In genomic region chr18:3251249-3251962, GRCh38 we compare ENCODE assay signal across 8 cellular contexts. TPM values are rescaled to one million over a fixed set of nuclear protein-coding genes. Genes with fewer than 3 reads are reported as not detected.
DNase-seq lines count a peak whose midpoint lies in the region; ATAC-seq and TF ChIP-seq lines count a peak whose summit lies in the region.

No MANE protein-coding gene starts in this region.

- H3K9me3 Mint-ChIP-seq in CD4-positive, alpha-beta memory T cell: no peaks in the 10 kb centered on the region
- no peaks in the 10 kb centered on the region for H3K9me3 Mint-ChIP-seq in naive thymus-derived CD8-positive, alpha-beta T cell

- no peak overlapping the region for H4K5ac ChIP-seq in mesendoderm (ENCODE audit: low read length)

- H3K4me3 ChIP-seq in CD4-positive, alpha-beta memory T cell (ENCODE audit: low read length in 2 of 2): peak overlapping the region in 1 of 2 donors; percentile 23
- H3K4me3 ChIP-seq in OCI-LY7 (ENCODE audit: low read depth, low read length, poor library complexity, severe bottlenecking): no peak overlapping the region
- H3K4me3 ChIP-seq in colonic mucosa: no peak overlapping the region
- H3K4me3 ChIP-seq in mesendoderm (ENCODE audit: low read length): no peak overlapping the region

- peak overlapping the region; percentile 49 for H3K27ac ChIP-seq in CD4-positive, alpha-beta memory T cell (ENCODE audit: low read depth, low read length)
- H3K27ac ChIP-seq in OCI-LY7 (ENCODE audit: low read depth, low read length, poor library complexity, severe bottlenecking): no peak overlapping the region
- H3K27ac ChIP-seq in colonic mucosa: peak overlapping the region; percentile 8
- H3K27ac ChIP-seq in mesendoderm (ENCODE audit: low read depth, low read length): no peak overlapping the region

- H3K4me1 ChIP-seq in CD4-positive, alpha-beta memory T cell (ENCODE audit: insufficient read depth, low read length): peaks cover 70% of the 10 kb centered on the region
- peaks cover 62% of the 10 kb centered on the region for H3K4me1 ChIP-seq in OCI-LY7 (ENCODE audit: insufficient read depth, low read length, poor library complexity, severe bottlenecking)
- no peaks in the 10 kb centered on the region for H3K4me1 ChIP-seq in colonic mucosa
- peaks cover 2% of the 10 kb centered on the region for H3K4me1 ChIP-seq in mesendoderm (ENCODE audit: control insufficient read depth, low read depth, low read length)

- H3K36me3 Mint-ChIP-seq in CD4-positive, alpha-beta memory T cell: peaks cover 50 to 66% of the 10 kb centered on the region in 2 donors
- peaks cover 34 to 60% (median 46%) of the 10 kb centered on the region in 3 donors for H3K36me3 Mint-ChIP-seq in naive thymus-derived CD8-positive, alpha-beta T cell

- no peaks in the 10 kb centered on the region for H3K9me2 ChIP-seq in OCI-LY7 (ENCODE audit: insufficient read depth, low read length)

- peaks cover 47 to 87% (median 56%) of the 10 kb centered on the region in 4 donors for H3K4me1 Mint-ChIP-seq in CD4-positive, alpha-beta memory T cell
- peaks cover 28 to 72% (median 60%) of the 10 kb centered on the region in 4 donors for H3K4me1 Mint-ChIP-seq in naive thymus-derived CD8-positive, alpha-beta T cell

- H3K27me3 Mint-ChIP-seq in CD4-positive, alpha-beta memory T cell: no peaks in the 10 kb centered on the region
- H3K27me3 Mint-ChIP-seq in naive thymus-derived CD8-positive, alpha-beta T cell: no peaks in the 10 kb centered on the region

- no peaks in the 10 kb centered on the region for H3K9me3 ChIP-seq in CD4-positive, alpha-beta memory T cell (ENCODE audit: control insufficient read depth in 1 of 2, low read length in 2 of 2)
- no peaks in the 10 kb centered on the region for H3K9me3 ChIP-seq in OCI-LY7 (ENCODE audit: low read length)
- no peaks in the 10 kb centered on the region for H3K9me3 ChIP-seq in colonic mucosa

- no peaks in the 10 kb centered on the region for H3K27me3 ChIP-seq in CD4-positive, alpha-beta memory T cell (ENCODE audit: insufficient read depth, low read length)
- H3K27me3 ChIP-seq in colonic mucosa (no peaks in the 10 kb centered on the region), mesendoderm (ENCODE audit: insufficient read depth, low read length, poor library complexity) (no peaks in the 10 kb centered on the region)

- TF ChIP-seq CTCF in OCI-LY7 (conservative IDR thresholded peaks at IDR 0.05; ENCODE audit: low read length): no peak
- TF ChIP-seq CTCF in colonic mucosa (IDR thresholded peaks at IDR 0.05): no peak

- H3K18ac ChIP-seq in mesendoderm (ENCODE audit: low read length): no peak overlapping the region

- H4K8ac ChIP-seq in mesendoderm (ENCODE audit: low read depth, low read length): no peak overlapping the region

- no peak overlapping the region for H2AK5ac ChIP-seq in mesendoderm (ENCODE audit: low read length)

- H3K4me3 Mint-ChIP-seq in CD4-positive, alpha-beta memory T cell: peak overlapping the region; percentile 32 to 85 (median 72)
- H3K4me3 Mint-ChIP-seq in naive thymus-derived CD8-positive, alpha-beta T cell: peak overlapping the region; percentile 63 to 84 (median 76)

- H3K79me2 ChIP-seq in OCI-LY7 (ENCODE audit: insufficient read depth, low read depth, low read length) (peaks cover 80% of the 10 kb centered on the region), mesendoderm (ENCODE audit: control insufficient read depth, insufficient read depth, low read length) (peaks cover 41% of the 10 kb centered on the region)

- peak overlapping the region; percentile 49 for H3K4me2 ChIP-seq in OCI-LY7 (ENCODE audit: low read length)
- H3K4me2 ChIP-seq in mesendoderm (ENCODE audit: low read length): no peak overlapping the region

- no peak overlapping the region for H3K4ac ChIP-seq in mesendoderm (ENCODE audit: low read depth, low read length)

- no peak overlapping the region for H2AFZ ChIP-seq in OCI-LY7 (ENCODE audit: low read length)

- no peak overlapping the region for H2BK15ac ChIP-seq in mesendoderm (replicated peaks; ENCODE audit: low read depth)

- no peak for DNase-seq in CD4-positive, alpha-beta memory T cell
- no peak for DNase-seq in OCI-LY7 (ENCODE audit: low spot score)
- DNase-seq in colonic mucosa: no peak
- DNase-seq in naive thymus-derived CD8-positive, alpha-beta T cell: no peak
- DNase-seq in DMS153 (lab: John Stamatoyannopoulos, UW): no peak
- no peak for DNase-seq in iPS-NIHi7 (ENCODE audit: extremely low spot score)
- no peak for DNase-seq in mesendoderm
- DNase-seq in HCEC 1CT: no peak

- H3K9ac ChIP-seq in colonic mucosa (ENCODE audit: low read depth in 2 of 2, low read length in 2 of 2) (no peak overlapping the region), mesendoderm (ENCODE audit: low read length) (no peak overlapping the region)

- H3K36me3 ChIP-seq in CD4-positive, alpha-beta memory T cell (ENCODE audit: insufficient read depth, low read length): peaks cover 49% of the 10 kb centered on the region
- peaks cover 71% of the 10 kb centered on the region for H3K36me3 ChIP-seq in OCI-LY7 (ENCODE audit: insufficient read depth, low read length)
- H3K36me3 ChIP-seq in colonic mucosa: no peaks in the 10 kb centered on the region
- peaks cover 3% of the 10 kb centered on the region for H3K36me3 ChIP-seq in mesendoderm (ENCODE audit: control insufficient read depth, insufficient read depth, low read length)

- no peak for ATAC-seq in naive thymus-derived CD8-positive, alpha-beta T cell

- CTCF ChIA-PET in CD4-positive, alpha-beta memory T cell (lab: Charles Lee; ENCODE audit: partially characterized antibody): interaction anchor here (0.8 to 1.8 kb wide), 9 partner anchors 9 to 345 kb away, joined by 3 to 7 read pairs (median 3); partner anchors contain the start of gene MYL12B
- CTCF ChIA-PET in OCI-LY7 (lab: Charles Lee; ENCODE audit: unreplicated experiment): no interaction called here

- POLR2A ChIA-PET in CD4-positive, alpha-beta memory T cell (lab: Charles Lee; ENCODE audit: partially characterized antibody): interaction anchor here (0.6 to 11.6 kb wide), 11 partner anchors 12 to 408 kb away, joined by 3 to 418 read pairs (median 4); partner anchors contain the start of gene MYL12B
- POLR2A ChIA-PET in OCI-LY7 (lab: Charles Lee): interaction anchor here (0.6 to 1.2 kb wide), 4 partner anchors 9 to 97 kb away, joined by 3 to 9 read pairs (median 5); no protein-coding TSS in a partner anchor
- POLR2A ChIA-PET in naive thymus-derived CD8-positive, alpha-beta T cell (lab: Charles Lee): interaction anchor here (0.5 to 9.6 kb wide), 8 partner anchors 9 to 342 kb away, joined by 3 to 244 read pairs (median 4); partner anchors contain the start of genes MYL12B and TGIF1

- peak overlapping the region; percentile 48 to 85 (median 76) for H3K27ac Mint-ChIP-seq in CD4-positive, alpha-beta memory T cell
- H3K27ac Mint-ChIP-seq in naive thymus-derived CD8-positive, alpha-beta T cell: peak overlapping the region; percentile 78 to 100 (median 84)

- intact Hi-C loops in CD4-positive, alpha-beta memory T cell (cut with micrococcal nuclease): no loop called here
- intact Hi-C loops in OCI-LY7 (cut with micrococcal nuclease; ENCODE audit: unreplicated experiment) (no loop called here), colonic mucosa (cut with DNase I) (no loop called here)

- H4K20me1 ChIP-seq in OCI-LY7 (ENCODE audit: insufficient read depth, low read length): peaks cover 21% of the 10 kb centered on the region

- no peak overlapping the region for H3K56ac ChIP-seq in mesendoderm (ENCODE audit: low read length)

- BruUV-seq in OCI-LY7 (replicated peaks; lab: Mats Ljungman, UMichigan): no TSS peak

- WGBS in mesendoderm (ENCODE audit: extremely low coverage, insufficient coverage, low lambda C conversion rate): no CpG with 5 or more reads among the region's 8 CpGs

- no peak overlapping the region for H2BK5ac ChIP-seq in mesendoderm (ENCODE audit: low read length)

- H2BK120ac ChIP-seq in mesendoderm (ENCODE audit: low read depth, low read length): no peak overlapping the region

- H3K79me1 ChIP-seq in mesendoderm (ENCODE audit: low read length): peaks cover 3% of the 10 kb centered on the region

- H3K23ac ChIP-seq in mesendoderm (ENCODE audit: low read length): no peak overlapping the region

RNA-seq across cellular contexts. Expression of gene MYL12A, which starts 3.8 kb away (rescaled TPM):
- 100 to 1,000 TPM; 477 to 489 TPM for total RNA-seq in CD4-positive, alpha-beta memory T cell
- 1,000 to 10,000 TPM; 2,683 to 3,569 TPM for polyA plus RNA-seq in CD4-positive, alpha-beta memory T cell
- 377 and 423 TPM in 2 replicates for total RNA-seq in OCI-LY7 (2014; rRNA removed; shearing (Covaris generic))
- total RNA-seq in OCI-LY7 (2022) (301 TPM in 2 replicates), colonic mucosa (100 to 1,000 TPM; 338 to 537 TPM)
- 100 to 1,000 TPM; 432 to 443 TPM for total RNA-seq in naive thymus-derived CD8-positive, alpha-beta T cell
- 1,000 to 10,000 TPM; 2,292 to 2,558 (median 2,421) TPM for polyA plus RNA-seq in naive thymus-derived CD8-positive, alpha-beta T cell
- 475 TPM for polyA plus RNA-seq in mesendoderm (2013, experiment 1 of 2)
- polyA plus RNA-seq in mesendoderm (2013, experiment 2 of 2): 490 TPM

RNA-seq across cellular contexts. Expression of gene MYL12B, which starts 10.5 kb away (rescaled TPM):
- 100 to 1,000 TPM; 199 to 219 TPM for total RNA-seq in CD4-positive, alpha-beta memory T cell
- polyA plus RNA-seq in CD4-positive, alpha-beta memory T cell: 1,000 to 10,000 TPM in 1 of 2 donors, 100 to 1,000 TPM in 1; 962 to 1,169 TPM
- 240 and 260 TPM in 2 replicates for total RNA-seq in OCI-LY7 (2014; rRNA removed; shearing (Covaris generic))
- 222 and 230 TPM in 2 replicates for total RNA-seq in OCI-LY7 (2022)
- 100 to 1,000 TPM; 415 to 575 TPM for total RNA-seq in colonic mucosa
- 100 to 1,000 TPM; 184 to 194 TPM for total RNA-seq in naive thymus-derived CD8-positive, alpha-beta T cell
- 100 to 1,000 TPM; 828 to 956 (median 830) TPM for polyA plus RNA-seq in naive thymus-derived CD8-positive, alpha-beta T cell
- polyA plus RNA-seq in mesendoderm (2013, experiment 1 of 2): 268 TPM
- polyA plus RNA-seq in mesendoderm (2013, experiment 2 of 2): 263 TPM

RNA-seq across cellular contexts. Expression of gene MYOM1, which starts 31.6 kb away (rescaled TPM):
- 1 to 10 TPM; 3.5 to 4.2 TPM for total RNA-seq in CD4-positive, alpha-beta memory T cell
- polyA plus RNA-seq in CD4-positive, alpha-beta memory T cell: under 1 TPM; 0.09 to 0.18 TPM
- total RNA-seq in OCI-LY7 (2014; rRNA removed; shearing (Covaris generic)): 3.8 and 5.7 TPM in 2 replicates
- total RNA-seq in OCI-LY7 (2022) (2.3 and 2.4 TPM in 2 replicates), colonic mucosa (1 to 10 TPM; 2.8 to 7.9 TPM)
- 1 to 10 TPM; 5.5 to 5.6 TPM for total RNA-seq in naive thymus-derived CD8-positive, alpha-beta T cell
- polyA plus RNA-seq in naive thymus-derived CD8-positive, alpha-beta T cell: 1 to 10 TPM in 1 of 3 donors, under 1 TPM in 2; 0.52 to 1.5 (median 0.88) TPM
- 0.29 TPM for polyA plus RNA-seq in mesendoderm (2013, experiment 1 of 2)
- 0.20 TPM for polyA plus RNA-seq in mesendoderm (2013, experiment 2 of 2)

Comparison
In these comparisons a context has a peak if more than half of its experiments do, and no peak if none do; other contexts are left out.
1. H3K27ac ChIP-seq: peak in CD4-positive, alpha-beta memory T cell (single experiment) and colonic mucosa (single experiment); none in OCI-LY7 (single experiment) and mesendoderm (single experiment).